In genomic region chr1:167683641-167684502, GRCh38 we compare ENCODE assay signal across 12 cellular contexts. TPM values are rescaled to one million over a fixed set of nuclear protein-coding genes. Genes with fewer than 3 reads are reported as not detected.
DNase-seq lines count a peak whose midpoint lies in the region; ATAC-seq and TF ChIP-seq lines count a peak whose summit lies in the region.
"Had no signal": no experiment of that assay in that cellular context is flagged by ENCODE, and none has a peak within 500 bp of the region (broad histone marks: within the 10 kb centered on the region; RNA-seq: fewer than 3 reads in every experiment).

No MANE protein-coding gene starts in this region.

- CTCF ChIA-PET in activated B cell treated with CpG ODN at 0.5 μM for 24 hours (lab: Charles Lee): no interaction called here

- no peaks in the 10 kb centered on the region for H3K79me2 ChIP-seq in GM23248 (ENCODE audit: insufficient read depth)

- TF ChIP-seq POLR2A in ovary (IDR thresholded peaks at IDR 0.05): no peak

- WGBS in GM23248 (ENCODE audit: low coverage in 1 of 2, low lambda C conversion rate in 2 of 2, missing lambda C conversion rate in 2 of 2), 2 experiments: 65 to 68% methylated on average over 15 of the region's 15 CpGs
- WGBS in ovary, 3 donors: 66 to 77% (median 75%) methylated on average over 15 of the region's 15 CpGs

- DNase-seq in GM23248 (peak; percentile 40), activated B cell treated with CpG ODN at 0.5 μM for 24 hours (no peak), foreskin keratinocyte (no peak), SKM-1 (lab: John Stamatoyannopoulos, UW; ENCODE audit: unreplicated experiment) (no peak), ovary (no peak)
- no peak for DNase-seq in effector memory CD4-positive, alpha-beta T cell
- DNase-seq: NCI-H2029 treated with DMSO at 0.1 percent for 48 hours, posterior cingulate gyrus, testis had no signal

- H3K9ac ChIP-seq in GM23248: no peak overlapping the region
- H3K9ac ChIP-seq in rectal smooth muscle tissue (ENCODE audit: low read length): no peak overlapping the region

- H2AFZ ChIP-seq in GM23248: no peak overlapping the region

- H3K9me3 Mint-ChIP-seq in activated B cell treated with CpG ODN at 0.5 μM for 24 hours: no peaks in the 10 kb centered on the region

- H3K4me3 ChIP-seq in GM23248: no peak overlapping the region
- no peak overlapping the region for H3K4me3 ChIP-seq in rectal smooth muscle tissue (ENCODE audit: low read length)
- H3K4me3 ChIP-seq in effector memory CD4-positive, alpha-beta T cell (ENCODE audit: insufficient read depth, low read depth, low read length, poor library complexity, severe bottlenecking): no peak overlapping the region
- H3K4me3 ChIP-seq in ovary: no peak overlapping the region
- H3K4me3 ChIP-seq: testis had no signal

- POLR2A ChIA-PET in activated B cell treated with CpG ODN at 0.5 μM for 24 hours (lab: Charles Lee): no interaction called here

- no peaks in the 10 kb centered on the region for H3K4me1 ChIP-seq in GM23248 (ENCODE audit: insufficient read depth)
- no peaks in the 10 kb centered on the region for H3K4me1 ChIP-seq in foreskin keratinocyte
- peaks cover 33% of the 10 kb centered on the region for H3K4me1 ChIP-seq in rectal smooth muscle tissue (ENCODE audit: control insufficient read depth, insufficient read depth, low read length)
- H3K4me1 ChIP-seq in effector memory CD4-positive, alpha-beta T cell (ENCODE audit: control insufficient read depth, insufficient read depth, low read length, poor library complexity, severe bottlenecking): peaks cover 4% of the 10 kb centered on the region
- H3K4me1 ChIP-seq in ovary (ENCODE audit: insufficient read depth): peaks cover 5% of the 10 kb centered on the region

- H3K4me1 Mint-ChIP-seq in activated B cell treated with CpG ODN at 0.5 μM for 24 hours: peaks cover 37% of the 10 kb centered on the region

- no peak for ATAC-seq in activated B cell treated with CpG ODN at 0.5 μM for 24 hours (ENCODE audit: low read depth)
- ATAC-seq in foreskin keratinocyte: peak; percentile 39
- ATAC-seq in GM19035 (IDR thresholded peaks at IDR 0.05; ENCODE audit: unreplicated experiment): no peak
- ATAC-seq: activated CD4-positive, CD25-positive, alpha-beta regulatory T cell treated with anti-CD3 and anti-CD28 coated beads, Interleukin-2, amount 50 U/mL, for 24 hours had no signal

- H3F3A ChIP-seq in GM23248 (ENCODE audit: insufficient read depth): peaks cover 9% of the 10 kb centered on the region

- H3K36me3 ChIP-seq in GM23248 (ENCODE audit: low read depth) (no peaks in the 10 kb centered on the region), rectal smooth muscle tissue (ENCODE audit: control insufficient read depth, insufficient read depth, low read length) (no peaks in the 10 kb centered on the region), ovary (no peaks in the 10 kb centered on the region)
- peaks cover 75% of the 10 kb centered on the region for H3K36me3 ChIP-seq in effector memory CD4-positive, alpha-beta T cell (ENCODE audit: control insufficient read depth, insufficient read depth, low read length)

- H3K9me3 ChIP-seq in GM23248 (ENCODE audit: low read depth) (no peaks in the 10 kb centered on the region), ovary (no peaks in the 10 kb centered on the region)
- no peaks in the 10 kb centered on the region for H3K9me3 ChIP-seq in effector memory CD4-positive, alpha-beta T cell (ENCODE audit: control insufficient read depth, low read length)
- H3K9me3 ChIP-seq: testis had no signal

- H4K20me1 ChIP-seq in GM23248 (ENCODE audit: insufficient read depth): no peaks in the 10 kb centered on the region

- in situ Hi-C loops in GM23248 (cut with MboI): loop anchor here (25.0 kb wide), 3 partner anchors 97 to 597 kb away; partner anchors contain the start of genes GPA33 and STYXL2

- H3K27me3 ChIP-seq in GM23248 (replicated peaks; ENCODE audit: insufficient read depth) (no peaks in the 10 kb centered on the region), foreskin keratinocyte (peaks cover 6% of the 10 kb centered on the region), rectal smooth muscle tissue (ENCODE audit: control insufficient read depth, insufficient read depth, low read length) (no peaks in the 10 kb centered on the region), ovary (no peaks in the 10 kb centered on the region)
- H3K27me3 ChIP-seq in effector memory CD4-positive, alpha-beta T cell (replicated peaks; ENCODE audit: control insufficient read depth, insufficient read depth, low read length, poor library complexity, severe bottlenecking): no peaks in the 10 kb centered on the region
- H3K27me3 ChIP-seq: testis had no signal

- TF ChIP-seq CTCF in activated B cell treated with CpG ODN at 0.5 μM for 24 hours (IDR thresholded peaks at IDR 0.05): no peak
- no peak for TF ChIP-seq CTCF in foreskin keratinocyte (conservative IDR thresholded peaks at IDR 0.05)
- TF ChIP-seq CTCF in ovary (IDR thresholded peaks at IDR 0.05): no peak

- H3K27me3 Mint-ChIP-seq in activated B cell treated with CpG ODN at 0.5 μM for 24 hours: no peaks in the 10 kb centered on the region

- peaks cover 66% of the 10 kb centered on the region for H3K36me3 Mint-ChIP-seq in activated B cell treated with CpG ODN at 0.5 μM for 24 hours (ENCODE audit: low read depth)

- H3K4me3 Mint-ChIP-seq in activated B cell treated with CpG ODN at 0.5 μM for 24 hours: no peak overlapping the region

- no peak overlapping the region for H3K4me2 ChIP-seq in GM23248 (ENCODE audit: unreplicated experiment)

- H3K27ac Mint-ChIP-seq in activated B cell treated with CpG ODN at 0.5 μM for 24 hours: peak overlapping the region; percentile 84

- intact Hi-C loops in activated B cell treated with CpG ODN at 0.5 μM for 24 hours (cut with micrococcal nuclease): loop anchor here (2.0 kb wide), 1 partner anchor 15 kb away; no protein-coding TSS in a partner anchor
- intact Hi-C loops in ovary (cut with DNase I): no loop called here

- H3K27ac ChIP-seq in GM23248: no peak overlapping the region
- no peak overlapping the region for H3K27ac ChIP-seq in foreskin keratinocyte
- H3K27ac ChIP-seq in rectal smooth muscle tissue (ENCODE audit: low read depth, low read length): peak overlapping the region; percentile 48
- H3K27ac ChIP-seq in effector memory CD4-positive, alpha-beta T cell (ENCODE audit: insufficient read depth, low read length, poor library complexity, severe bottlenecking): no peak overlapping the region
- H3K27ac ChIP-seq in ovary: no peak overlapping the region
- H3K27ac ChIP-seq: testis had no signal

- no peaks in the 10 kb centered on the region for H3K9me2 ChIP-seq in GM23248 (ENCODE audit: insufficient read depth)

- TF ChIP-seq EP300 in ovary (IDR thresholded peaks at IDR 0.05): no peak

RNA-seq across cellular contexts. Expression of gene MPZL1, which starts 37.9 kb away (rescaled TPM):
- total RNA-seq in GM23248 (2014; rRNA removed; shearing (Covaris generic)): 144 and 189 TPM in 2 replicates
- polyA plus RNA-seq in GM23248 (2016; fragmentation: Nextera tagmentation; extraction: Ambion mirVana): 284 and 289 TPM in 2 replicates
- 27.2 and 27.4 TPM in 2 replicates for total RNA-seq in activated B cell treated with CpG ODN at 0.5 μM for 24 hours
- total RNA-seq in foreskin keratinocyte: 125 TPM in 2 replicates
- 71.4 and 86.1 TPM in 2 replicates for polyA plus RNA-seq in foreskin keratinocyte
- 100 to 1,000 TPM in 3 of 7 donors, 10 to 100 TPM in 4; 43.0 to 114 (median 80.1) TPM for total RNA-seq in ovary
- 100 to 1,000 TPM in 1 of 2 donors, 10 to 100 TPM in 1; 30.3 to 180 TPM for polyA plus RNA-seq in ovary

RNA-seq across cellular contexts. Expression of gene RCSD1, which starts 53.8 kb away (rescaled TPM):
- 0.22 TPM in 1 of 2 replicates, not detected in the other for total RNA-seq in GM23248 (2014; rRNA removed; shearing (Covaris generic))
- 0.15 and 0.23 TPM in 2 replicates for polyA plus RNA-seq in GM23248 (2016; fragmentation: Nextera tagmentation; extraction: Ambion mirVana)
- 184 and 185 TPM in 2 replicates for total RNA-seq in activated B cell treated with CpG ODN at 0.5 μM for 24 hours
- 0.04 TPM in 1 of 2 replicates, not detected in the other for total RNA-seq in foreskin keratinocyte
- 0.02 and 0.03 TPM in 2 replicates for polyA plus RNA-seq in foreskin keratinocyte
- 1 to 10 TPM; 2.1 to 5.9 (median 3.0) TPM for total RNA-seq in ovary
- polyA plus RNA-seq in ovary: 10 to 100 TPM in 1 of 2 donors, 1 to 10 TPM in 1; 4.1 to 10.9 TPM

Comparison
In these comparisons a context has a peak if more than half of its experiments do, and no peak if none do; other contexts are left out.
1. RNA of gene RCSD1, which starts 53.8 kb away (total RNA-seq): 184 to 185 TPM in activated B cell treated with CpG ODN at 0.5 μM for 24 hours; 2.1 to 5.9 TPM in ovary, 0.22 TPM in GM23248 and 0.04 TPM in foreskin keratinocyte; every median in the first group is over 10 times any median in the second.